In the genomic region with DNA sequence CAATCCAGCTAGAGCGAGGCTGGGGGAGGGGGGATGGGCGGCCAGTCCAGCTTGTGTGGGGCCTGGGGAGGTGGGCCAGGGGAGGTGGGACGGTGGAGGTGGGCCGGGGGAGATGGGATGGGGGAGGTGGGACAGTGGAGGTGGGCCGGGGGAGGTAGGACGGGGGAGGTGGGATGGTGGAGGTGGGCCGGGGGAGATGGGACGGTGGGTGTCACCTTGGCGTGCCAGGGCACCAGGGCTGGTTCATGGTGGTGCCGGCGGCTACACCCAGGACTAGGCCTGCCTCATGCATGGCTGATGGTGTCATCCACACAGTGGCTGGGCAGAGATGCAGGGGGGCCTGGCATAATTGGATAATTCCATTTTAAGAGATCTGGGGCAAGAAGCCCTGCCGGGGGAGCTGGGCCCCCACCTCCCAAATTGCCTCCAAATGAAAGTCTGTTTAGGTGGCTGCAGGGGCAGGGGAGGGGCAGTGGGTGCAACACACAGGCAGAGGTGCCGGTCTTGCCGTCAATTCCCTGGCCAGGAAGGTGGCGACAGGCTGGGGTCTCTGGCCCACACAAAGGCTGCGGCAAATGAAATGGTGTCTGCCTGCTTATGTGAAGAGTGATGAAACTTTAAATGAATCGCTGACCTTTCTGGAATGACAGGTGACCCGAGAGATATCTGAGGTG, we compare ENCODE assay signal across 14 cellular contexts.
DNase-seq lines count a peak whose midpoint lies in the region; ATAC-seq and TF ChIP-seq lines count a peak whose summit lies in the region.
"Had no signal": no experiment of that assay in that cellular context is flagged by ENCODE, and none has a peak within 500 bp of the region (broad histone marks: within the 10 kb centered on the region; RNA-seq: fewer than 3 reads in every experiment).

No MANE protein-coding gene starts in this region.

- no peaks in the 10 kb centered on the region for H3K36me3 ChIP-seq in sigmoid colon
- H3K36me3 ChIP-seq: Peyer's patch had no signal

- DNase-seq in activated effector memory CD4-positive, alpha-beta T cell treated with anti-CD3 and anti-CD28 coated beads, Interleukin-2, amount 50 U/mL, for 16 hours = peak; percentile 58
- no peak for DNase-seq in activated effector memory CD4-positive, alpha-beta T cell treated with Interleukin-2 at 50 U/mL for 16 hours
- DNase-seq in T-helper 17 cell = no peak
- peak; percentile 11 for DNase-seq in iPS-NIHi11 (ENCODE audit: low spot score)
- peak; percentile 33 for DNase-seq in sigmoid colon
- no peak for DNase-seq in MCF 10A (ENCODE audit: unreplicated experiment)
- no peak for DNase-seq in NCI-H2081 (lab: John Stamatoyannopoulos, UW)
- DNase-seq in NCI-H2107 treated with DMSO at 0.1 percent for 48 hours (lab: John Stamatoyannopoulos, UW; ENCODE audit: unreplicated experiment) = no peak
- DNase-seq: MM.1S, NCI-H1105 treated with DMSO at 0.1 percent for 48 hours, NCI-H187, NCI-H2171 treated with DMSO at 0.1 percent for 48 hours, Peyer's patch had no signal

- no peak overlapping the region for H3K27ac ChIP-seq in sigmoid colon
- H3K27ac ChIP-seq: C4-2B, Peyer's patch had no signal

- BruUV-seq in MCF 10A (replicated peaks; lab: Mats Ljungman, UMichigan) = no TSS peak

- CTCF ChIA-PET in MCF 10A (lab: Yijun Ruan, JAX) = no interaction called here

- WGBS in sigmoid colon, 2 donors = 88 to 92% methylated on average over 18 of the region's 18 CpGs

- H3K27me3 Mint-ChIP-seq in T-helper 17 cell = no peaks in the 10 kb centered on the region
- no peaks in the 10 kb centered on the region for H3K27me3 Mint-ChIP-seq in MCF 10A (ENCODE audit: insufficient read depth, unreplicated experiment)

- no peak overlapping the region for H3K4me3 Mint-ChIP-seq in T-helper 17 cell
- H3K4me3 Mint-ChIP-seq in MCF 10A (ENCODE audit: unreplicated experiment) = no peak overlapping the region

- POLR2A ChIA-PET in MCF 10A (lab: Yijun Ruan, JAX) = no interaction called here

- H3K4me1 Mint-ChIP-seq in T-helper 17 cell = peaks cover 10% of the 10 kb centered on the region
- peaks cover 19% of the 10 kb centered on the region for H3K4me1 Mint-ChIP-seq in MCF 10A (ENCODE audit: insufficient read depth, unreplicated experiment)

- no peak overlapping the region for H3K4me3 ChIP-seq in sigmoid colon
- H3K4me3 ChIP-seq: Peyer's patch had no signal

- no peak for ATAC-seq in T-helper 17 cell

- no peak for TF ChIP-seq POLR2A in sigmoid colon (IDR thresholded peaks at IDR 0.05)

- intact Hi-C loops in sigmoid colon (cut with DNase I) = no loop called here
- intact Hi-C loops in MCF 10A (cut with micrococcal nuclease) = no loop called here

- no peaks in the 10 kb centered on the region for H3K4me1 ChIP-seq in sigmoid colon
- H3K4me1 ChIP-seq: Peyer's patch had no signal

- H3K36me3 Mint-ChIP-seq in T-helper 17 cell (ENCODE audit: low read depth) (no peaks in the 10 kb centered on the region), MCF 10A (ENCODE audit: insufficient read depth, unreplicated experiment) (no peaks in the 10 kb centered on the region)

- peaks cover 0 to 42% (median 3%) of the 10 kb centered on the region in 3 donors for H3K27me3 ChIP-seq in sigmoid colon
- H3K27me3 ChIP-seq: Peyer's patch had no signal

- H3K9me3 ChIP-seq in T-helper 17 cell (ENCODE audit: control insufficient read depth, low read length, poor library complexity, severe bottlenecking) = no peaks in the 10 kb centered on the region
- no peaks in the 10 kb centered on the region for H3K9me3 ChIP-seq in sigmoid colon
- H3K9me3 ChIP-seq: Peyer's patch had no signal

- TF ChIP-seq CTCF in sigmoid colon (IDR thresholded peaks at IDR 0.05) (no peak), MCF 10A (IDR thresholded peaks at IDR 0.05; ENCODE audit: unreplicated experiment) (no peak)

- H3K9me3 Mint-ChIP-seq in MCF 10A (ENCODE audit: unreplicated experiment) = no peaks in the 10 kb centered on the region

- no peak for TF ChIP-seq EP300 in sigmoid colon (IDR thresholded peaks at IDR 0.05)

- H3K27ac Mint-ChIP-seq in T-helper 17 cell (peak overlapping the region; percentile 24), MCF 10A (ENCODE audit: low read depth, unreplicated experiment) (no peak overlapping the region)

Comparison
In these comparisons a context has a peak if more than half of its experiments do, and no peak if none do; other contexts are left out.
1. DNase-seq: peak in activated effector memory CD4-positive, alpha-beta T cell treated with anti-CD3 and anti-CD28 coated beads, Interleukin-2, amount 50 U/mL, for 16 hours (single experiment), iPS-NIHi11 (single experiment) and sigmoid colon (single experiment); none in activated effector memory CD4-positive, alpha-beta T cell treated with Interleukin-2 at 50 U/mL for 16 hours (single experiment), T-helper 17 cell (0 of 3), MCF 10A (single experiment), NCI-H2081 (0 of 2) and NCI-H2107 treated with DMSO at 0.1 percent for 48 hours (single experiment).